Comparison of ENCODE assay signal across 8 cellular contexts in the genomic region with DNA sequence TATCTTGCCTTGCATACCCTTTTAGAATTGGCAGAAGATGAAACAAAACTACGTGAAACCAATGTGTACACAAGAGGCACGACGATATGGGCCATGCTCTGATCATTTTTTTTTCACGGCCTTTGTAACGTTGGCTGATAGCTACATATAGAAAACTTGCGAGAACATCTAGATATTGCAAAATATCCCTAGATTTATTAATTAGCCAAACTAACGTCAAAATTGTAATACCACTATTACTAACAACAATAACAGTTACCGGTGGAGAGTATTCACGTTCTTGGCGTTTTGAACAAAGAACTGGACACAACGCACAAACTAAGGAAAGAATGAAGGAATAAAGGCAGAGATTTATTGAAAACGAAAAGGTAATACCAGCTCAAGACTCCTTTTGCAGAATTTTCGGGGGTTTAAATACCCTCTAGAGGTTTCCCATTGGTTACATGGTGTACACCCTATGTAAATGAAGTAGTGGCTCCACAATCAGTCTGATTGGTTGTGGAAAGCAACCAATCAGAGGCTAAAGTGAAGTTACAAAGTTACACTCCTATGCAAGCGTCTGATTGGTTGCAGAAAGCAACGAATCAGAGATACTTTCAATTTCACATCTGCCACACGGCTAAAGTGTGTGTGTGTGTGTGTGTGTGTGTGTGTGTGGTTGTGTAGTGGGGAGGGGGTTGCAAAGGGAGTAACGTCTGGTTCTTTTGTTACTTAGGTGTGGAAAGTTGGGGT. TPM values are rescaled to one million over a fixed set of nuclear protein-coding genes. Genes with fewer than 3 reads are reported as not detected.
DNase-seq lines count a peak whose midpoint lies in the region; ATAC-seq, FAIRE-seq and TF ChIP-seq lines count a peak whose summit lies in the region.

No MANE protein-coding gene starts in this region.

- peak overlapping the region; percentile 83; the same call in 1 of the 2 replicates for H2AFZ ChIP-seq in H1 (ENCODE audit: low read length)

- H3K36me3 ChIP-seq in H1 (ENCODE audit: control insufficient read depth in 2 of 4, insufficient read depth in 4 of 4, low read length in 3 of 4): no peaks in the 10 kb centered on the region

- peak overlapping the region; percentile 92 to 97 (median 94) for H3K27ac Mint-ChIP-seq in nephron

- ATAC-seq in HG03520 (IDR thresholded peaks at IDR 0.05; ENCODE audit: unreplicated experiment) (no peak), GM19452 (IDR thresholded peaks at IDR 0.05; ENCODE audit: unreplicated experiment) (no peak)

- H2BK15ac ChIP-seq in H1 (ENCODE audit: low read length): no peak overlapping the region

- no peaks in the 10 kb centered on the region for H3K9me3 ChIP-seq in H1 (ENCODE audit: insufficient read depth in 2 of 2, low read depth in 1 of 2, low read length in 1 of 2)

- no peaks in the 10 kb centered on the region for H3K79me1 ChIP-seq in H1 (ENCODE audit: low read depth, low read length)

- no peak overlapping the region for H3K14ac ChIP-seq in H1 (ENCODE audit: insufficient read length)

- H3K9me3 Mint-ChIP-seq in nephron: no peaks in the 10 kb centered on the region

- H4K91ac ChIP-seq in H1 (replicated peaks; ENCODE audit: insufficient read length, low read length): no peak overlapping the region

- H2BK12ac ChIP-seq in H1 (ENCODE audit: low read depth, low read length): no peak overlapping the region

- H3K27ac ChIP-seq in C4-2B: peak overlapping the region; percentile 86
- no peak overlapping the region for H3K27ac ChIP-seq in H1 (ENCODE audit: low read depth, low read length)

- H2BK20ac ChIP-seq in H1 (ENCODE audit: low read length): no peak overlapping the region

- H3K79me2 ChIP-seq in H1 (ENCODE audit: control insufficient read depth in 1 of 2, insufficient read depth in 2 of 2, low read length in 2 of 2): peaks cover 0 to 23% of the 10 kb centered on the region in 2 experiments; a peak in 2 of 4 replicates

- peak overlapping the region; percentile 11 to 77 (median 49); a peak in 5 of 8 replicates for H3K4me3 ChIP-seq in H1 (ENCODE audit: extremely low read depth in 1 of 4, insufficient read depth in 2 of 4, low read depth in 3 of 4, low read length in 4 of 4)

- FAIRE-seq in RCC 7860 (lab: Jason Lieb, UNC) (no peak), H1 (lab: Jason Lieb, UNC) (no peak)

- H3K27me3 Mint-ChIP-seq in nephron (ENCODE audit: low read depth): no peaks in the 10 kb centered on the region

- POLR2A ChIA-PET in H1 (lab: Charles Lee; ENCODE audit: partially characterized antibody): interaction anchor here (0.7 to 1.0 kb wide), 3 partner anchors 14 to 142 kb away, joined by 3 read pairs; no protein-coding TSS in a partner anchor

- peak; percentile 5 for DNase-seq in HK-2 (ENCODE audit: unreplicated experiment)
- DNase-seq in RCC 7860 (ENCODE audit: low spot score): peak; percentile 22
- no peak for DNase-seq in H1 (ENCODE audit: low read depth in 1 of 2, low spot score in 2 of 2)
- no peak for DNase-seq in GOT3 (lab: John Stamatoyannopoulos, UW)

- peaks cover under 1% of the 10 kb centered on the region for H3K36me3 Mint-ChIP-seq in nephron (ENCODE audit: low read depth)

- H2BK5ac ChIP-seq in H1 (ENCODE audit: low read depth, low read length): no peak overlapping the region

- H3K9ac ChIP-seq in H1 (replicated peaks in 1 of 4; ENCODE audit: extremely low read depth in 1 of 4, low read depth in 3 of 4, low read length in 3 of 4): no peak overlapping the region

- H3K4me1 Mint-ChIP-seq in nephron: peaks cover 27% of the 10 kb centered on the region

- H3K23ac ChIP-seq in H1 (ENCODE audit: insufficient read length): no peak overlapping the region

- no peak overlapping the region for H3K56ac ChIP-seq in H1 (replicated peaks; ENCODE audit: insufficient read length, low read depth, low read length)

- H4K5ac ChIP-seq in H1 (ENCODE audit: insufficient read length, low read depth, low read length): no peak overlapping the region

- TF ChIP-seq POLR2A in H1 (IDR thresholded peaks at IDR 0.05; ENCODE audit: control extremely low read depth in 1 of 2, low read depth in 2 of 2, low read length in 2 of 2): no peak

- H3K23me2 ChIP-seq in H1 (ENCODE audit: low read depth, low read length): peaks cover 5% of the 10 kb centered on the region; the same call in 1 of the 2 replicates

- TF ChIP-seq EP300 in H1 (IDR thresholded peaks at IDR 0.05; ENCODE audit: borderline replicate concordance in 1 of 2, low read depth in 2 of 2, low read length in 2 of 2): no peak

- H4K20me1 ChIP-seq in H1 (replicated peaks in 1 of 2; ENCODE audit: control insufficient read depth in 1 of 2, insufficient read depth in 2 of 2, low read length in 2 of 2): no peaks in the 10 kb centered on the region

- H2BK120ac ChIP-seq in H1 (replicated peaks; ENCODE audit: low read depth, low read length): no peak overlapping the region

- peak overlapping the region; percentile 65 to 80 for H3K4me2 ChIP-seq in H1 (ENCODE audit: insufficient read depth in 1 of 2, low read depth in 2 of 2, low read length in 2 of 2)

- no peak for TF ChIP-seq RAD21 in H1 (IDR thresholded peaks at IDR 0.05 in 1 of 2, conservative IDR thresholded peaks at IDR 0.05 in 1 of 2; ENCODE audit: low read depth in 2 of 2, low read length in 2 of 2)

- TF ChIP-seq CTCF in C4-2B (conservative IDR thresholded peaks at IDR 0.05) (no peak), H1 (IDR thresholded peaks at IDR 0.05; ENCODE audit: control extremely low read depth in 1 of 3, insufficient read depth in 1 of 3, low read depth in 1 of 3, low read length in 3 of 3) (no peak), nephron (IDR thresholded peaks at IDR 0.05; ENCODE audit: unreplicated experiment in 3 of 3) (no peak)

- WGBS in H1 (ENCODE audit: extremely low coverage in 1 of 2, insufficient coverage in 1 of 2, insufficient read length in 1 of 2, insufficient replicate concordance in 2 of 2, low coverage in 1 of 2, low lambda C conversion rate in 2 of 2, missing lambda C conversion rate in 1 of 2), 2 experiments: 79% methylated on average over 16 of the region's 17 CpGs; no CpG with 5 or more reads in 1 of the 2 experiments

- H3K4ac ChIP-seq in H1 (replicated peaks; ENCODE audit: insufficient read length, low read depth, low read length): no peak overlapping the region

- H3K4me1 ChIP-seq in H1 (replicated peaks in 1 of 4; ENCODE audit: control insufficient read depth in 3 of 4, insufficient read depth in 4 of 4, low read length in 3 of 4): peaks cover 0 to 4% (median 3%) of the 10 kb centered on the region in 4 experiments; a peak in 3 of 7 replicates

- no peaks in the 10 kb centered on the region for H3K27me3 ChIP-seq in H1 (replicated peaks in 1 of 4; ENCODE audit: control insufficient read depth in 3 of 4, extremely low read depth in 1 of 4, insufficient read depth in 3 of 4, low read length in 3 of 4)

- CTCF ChIA-PET in H1 (lab: Charles Lee; ENCODE audit: partially characterized antibody): interaction anchor here (0.7 to 9.4 kb wide), 4 partner anchors 15 to 156 kb away, joined by 3 to 68 read pairs (median 4); no protein-coding TSS in a partner anchor

- no peak overlapping the region for H4K8ac ChIP-seq in H1 (ENCODE audit: extremely low read depth, insufficient read depth, low read length)

- H3K4me3 Mint-ChIP-seq in nephron: peak overlapping the region; percentile 96 to 98 (median 97)

- H3K18ac ChIP-seq in H1 (ENCODE audit: extremely low read depth, low read length): no peak overlapping the region

- H2AK5ac ChIP-seq in H1 (ENCODE audit: low read depth, low read length): no peak overlapping the region

TF ChIP-seq in H1, 55 proteins besides CTCF, POLR2A, EP300 and RAD21:
- TF ChIP-seq BRCA1 (IDR thresholded peaks at IDR 0.05; ENCODE audit: low read depth, low read length) (no peak), SP1 (IDR thresholded peaks at IDR 0.05; ENCODE audit: low read depth, low read length) (peak; percentile 67; the same call in 1 of the 2 replicates), HDAC2 (IDR thresholded peaks at IDR 0.05; ENCODE audit: borderline replicate concordance in 1 of 2, low read depth in 2 of 2, low read length in 2 of 2) (no peak)
TF ChIP-seq in H1: peak in this region for 1.

RNA-seq across cellular contexts. Expression of a gene that starts 0.9 kb away (rescaled TPM):
- total RNA-seq in H1 (2021; fragmentation: NEBNext Ultra II Directional; extraction: Animal tissue kit (Norgen Biotek cat#: 25700)): 13.5 and 15.6 TPM in 2 replicates
- 8.7 and 14.9 TPM in 2 replicates for polyA plus RNA-seq in H1 (2011; rRNA removed)
- 18.2 TPM for polyA plus RNA-seq in H1 (2011; cell fraction: cytosol; rRNA removed)
- polyA plus RNA-seq in H1 (2011; cell fraction: nucleus; rRNA removed): 6.0 TPM
- polyA plus RNA-seq in H1 (2012, experiment 1 of 2): 15.5 to 22.9 TPM (median 16.2 TPM) in 4 replicates
- polyA plus RNA-seq in H1 (2012, experiment 2 of 2): 3.0 TPM
- polyA plus RNA-seq in H1 (2013, experiment 1 of 2): 10.9 TPM
- polyA plus RNA-seq in H1 (2013, experiment 2 of 2): 12.0 TPM
- polyA minus RNA-seq in H1 (2011; rRNA and poly(A)+ RNA removed): 13.3 and 14.4 TPM in 2 replicates
- 9.2 TPM for polyA minus RNA-seq in H1 (2011; cell fraction: cytosol; rRNA and poly(A)+ RNA removed)
- 12.5 TPM for polyA minus RNA-seq in H1 (2011; cell fraction: nucleus; rRNA and poly(A)+ RNA removed)

Comparison
In these comparisons a context has a peak if more than half of its experiments do, and no peak if none do; other contexts are left out.
1. DNase-seq: peak in HK-2 (single experiment) and RCC 7860 (single experiment); none in H1 (0 of 2) and GOT3 (single experiment).